29 cellular contexts compared by ENCODE assay signal in genomic region chr6:127178746-127179145, GRCh38.
"Had no signal": no experiment of that assay in that cellular context is flagged by ENCODE, and none has a peak within 500 bp of the region (broad histone marks: within the 10 kb centered on the region; RNA-seq: fewer than 3 reads in every experiment).

No MANE protein-coding gene starts in this region.

- H3K9me3 ChIP-seq: body of pancreas, esophagus muscularis mucosa, heart right ventricle, neutrophil, right lobe of liver, stomach, suprapubic skin, tibial nerve had no signal

- H3K27ac ChIP-seq: body of pancreas, dorsolateral prefrontal cortex, esophagus muscularis mucosa, heart right ventricle, neutrophil, parathyroid adenoma, right lobe of liver, stomach, suprapubic skin, tibial nerve had no signal

- H3K27me3 ChIP-seq: body of pancreas, dorsolateral prefrontal cortex, esophagus muscularis mucosa, right lobe of liver, stomach, suprapubic skin, tibial nerve had no signal

- H3K4me1 ChIP-seq: body of pancreas, parathyroid adenoma, right lobe of liver, stomach had no signal

- H3K27ac Mint-ChIP-seq: activated B cell treated with CpG ODN at 0.5 μM for 24 hours; activated CD4-positive, alpha-beta T cell treated with anti-CD3 and anti-CD28 coated beads for 36 hours; activated naive CD8-positive, alpha-beta T cell; activated T-helper 2 cell treated with anti-CD3 and anti-CD28 coated beads, Interferon-gamma antibody, Interleukin-2, Interleukin-4, amounts not matched to agents 10 μg/mL and 5 μg/mL and 100 μg/mL, durations not matched to agents 14 hours and 24 hours and 36 hours; effector memory CD8-positive, alpha-beta T cell; memory B cell; nephron; stimulated activated memory B cell treated with anti-CD40 and anti-IgM and Interleukin-4, amounts not matched to agents 10 μg/mL and 1 μg/mL and 100 μg/mL, for 72 hours had no signal

- H3K9ac ChIP-seq: parathyroid adenoma had no signal

- FAIRE-seq: keratinocyte, small intestine, urothelium cell line had no signal

- H3K4me3 ChIP-seq: body of pancreas, dorsolateral prefrontal cortex, esophagus muscularis mucosa, heart right ventricle, right lobe of liver, stomach, suprapubic skin, tibial nerve had no signal

- H3K4me3 Mint-ChIP-seq: activated B cell treated with CpG ODN at 0.5 μM for 24 hours; activated CD4-positive, alpha-beta T cell treated with anti-CD3 and anti-CD28 coated beads for 36 hours; activated naive CD8-positive, alpha-beta T cell; activated T-cell treated with anti-CD3 and anti-CD28 coated beads, Interleukin-2, amount 50 U/mL, for 4 hours; effector memory CD8-positive, alpha-beta T cell; memory B cell; nephron; stimulated activated memory B cell treated with anti-CD40 and anti-IgM and Interleukin-4, amounts not matched to agents 10 μg/mL and 1 μg/mL and 100 μg/mL, for 72 hours had no signal

- H3K4me1 Mint-ChIP-seq: activated B cell treated with CpG ODN at 0.5 μM for 24 hours; activated CD4-positive, alpha-beta T cell treated with anti-CD3 and anti-CD28 coated beads for 36 hours; memory B cell; stimulated activated memory B cell treated with anti-CD40 and anti-IgM and Interleukin-4, amounts not matched to agents 10 μg/mL and 1 μg/mL and 100 μg/mL, for 72 hours had no signal

- H3K9me3 Mint-ChIP-seq: activated B cell treated with CpG ODN at 0.5 μM for 24 hours; activated T-cell treated with anti-CD3 and anti-CD28 coated beads, Interleukin-2, amount 50 U/mL, for 4 hours; activated T-helper 2 cell treated with anti-CD3 and anti-CD28 coated beads, Interferon-gamma antibody, Interleukin-2, Interleukin-4, amounts not matched to agents 10 μg/mL and 5 μg/mL and 100 μg/mL, durations not matched to agents 14 hours and 24 hours and 36 hours; effector memory CD8-positive, alpha-beta T cell; nephron had no signal

- H3K79me2 ChIP-seq: parathyroid adenoma had no signal

- H2AFZ ChIP-seq: parathyroid adenoma had no signal

- H3K36me3 ChIP-seq: esophagus muscularis mucosa, heart right ventricle, neutrophil, right lobe of liver, stomach, suprapubic skin, tibial nerve had no signal

- H3K36me3 Mint-ChIP-seq: activated naive CD8-positive, alpha-beta T cell; memory B cell; stimulated activated memory B cell treated with anti-CD40 and anti-IgM and Interleukin-4, amounts not matched to agents 10 μg/mL and 1 μg/mL and 100 μg/mL, for 72 hours had no signal

- ATAC-seq: activated CD4-positive, alpha-beta T cell treated with anti-CD3 and anti-CD28 coated beads for 36 hours; activated T-cell treated with anti-CD3 and anti-CD28 coated beads, Interleukin-2, amount 50 U/mL, for 4 hours; body of pancreas; effector memory CD8-positive, alpha-beta T cell; heart right ventricle; left colon; right lobe of liver; stimulated activated memory B cell treated with anti-CD40 and anti-IgM and Interleukin-4, amounts not matched to agents 10 μg/mL and 1 μg/mL and 100 μg/mL, for 72 hours had no signal

- DNase-seq: activated B cell treated with CpG ODN at 0.5 μM for 24 hours; activated CD4-positive, alpha-beta T cell treated with anti-CD3 and anti-CD28 coated beads for 36 hours; activated CD4-positive, alpha-beta T cell treated with anti-CD3 and anti-CD28 coated beads, Interleukin-2, amount 50 U/mL, for 48 hours; activated CD8-positive, alpha-beta memory T cell treated with anti-CD3 and anti-CD28 coated beads, Interleukin-2, amount 50 U/mL, for 48 hours; activated naive CD4-positive, alpha-beta T cell; activated T-cell treated with anti-CD3 and anti-CD28 coated beads, Interleukin-2, amount 50 U/mL, for 4 hours; amniotic stem cell; body of pancreas; dorsolateral prefrontal cortex; effector memory CD8-positive, alpha-beta T cell; heart right ventricle; left colon; right lobe of liver; small intestine; stimulated activated CD4-positive, alpha-beta T cell treated with anti-CD3 and anti-CD28 coated beads, Interleukin-15, amount 100 ng/mL, for 24 hours; stomach; T-helper 9 cell had no signal
